Comparison of ENCODE assay signal across 1 cellular context in genomic region chr12:59595097-59595496, GRCh38.
TF ChIP-seq lines count a peak whose summit lies in the region.

No MANE protein-coding gene starts in this region.

TF ChIP-seq in IMR-90, 13 proteins besides CTCF, POLR2A, EP300 and RAD21:
- no peak for TF ChIP-seq RCOR1 (IDR thresholded peaks at IDR 0.05; ENCODE audit: insufficient replicate concordance, low read length)
- peak; percentile 73 for TF ChIP-seq CEBPB (IDR thresholded peaks at IDR 0.05; ENCODE audit: low read depth, low read length)
- no peak for TF ChIP-seq ELK1 (IDR thresholded peaks at IDR 0.05; ENCODE audit: borderline replicate concordance, low read depth, low read length)
- no peak for TF ChIP-seq USF2 (IDR thresholded peaks at IDR 0.05; ENCODE audit: low read depth, low read length)
